ENCODE assay signal across 12 cellular contexts in genomic region chr12:117032593-117033381, GRCh38.
DNase-seq lines count a peak whose midpoint lies in the region; ATAC-seq and TF ChIP-seq lines count a peak whose summit lies in the region.
"Had no signal": no experiment of that assay in that cellular context is flagged by ENCODE, and none has a peak within 500 bp of the region (broad histone marks: within the 10 kb centered on the region; RNA-seq: fewer than 3 reads in every experiment).

No MANE protein-coding gene starts in this region.

- H3K36me3 ChIP-seq in endocrine pancreas (ENCODE audit: control insufficient read depth, insufficient read depth, low read length) (no peaks in the 10 kb centered on the region), muscle layer of colon (ENCODE audit: insufficient read depth, low read length) (peaks cover 15% of the 10 kb centered on the region)

- H3K4me3 ChIP-seq in endocrine pancreas (ENCODE audit: control insufficient read depth, insufficient read depth, low read length) (no peak overlapping the region), muscle layer of colon (ENCODE audit: low read depth in 1 of 2, low read length in 2 of 2) (peak overlapping the region in 1 of 2 donors; percentile 35)
- H3K4me3 ChIP-seq: upper lobe of left lung had no signal

- no peaks in the 10 kb centered on the region for H3K27me3 Mint-ChIP-seq in Calu3 (ENCODE audit: unreplicated experiment)

- H3K4me1 ChIP-seq in endocrine pancreas (ENCODE audit: control insufficient read depth, insufficient read depth, low read length), result no peaks in the 10 kb centered on the region
- H3K4me1 ChIP-seq in muscle layer of colon (ENCODE audit: insufficient read depth, low read length), result peaks cover 21% of the 10 kb centered on the region

- DNase-seq in Calu3 (no peak), NCI-H2107 (lab: John Stamatoyannopoulos, UW) (peak; percentile 65), NCI-H446 (lab: John Stamatoyannopoulos, UW) (no peak)
- DNase-seq in activated CD4-positive, alpha-beta T cell treated with anti-CD3 and anti-CD28 coated beads, Interleukin-2, amount 50 U/mL, for 4 hours, result no peak
- DNase-seq: CD4-positive, alpha-beta T cell; hippocampal formation had no signal

- TF ChIP-seq CTCF in Calu3 (IDR thresholded peaks at IDR 0.05; ENCODE audit: unreplicated experiment), result no peak

- peak overlapping the region; percentile 25 for H3K9ac ChIP-seq in endocrine pancreas (ENCODE audit: control insufficient read depth, insufficient read depth, low read length)
- H3K9ac ChIP-seq in muscle layer of colon (ENCODE audit: low read length), result peak overlapping the region; percentile 15

- no peak for ATAC-seq in HG02588 (IDR thresholded peaks at IDR 0.05; ENCODE audit: unreplicated experiment)
- ATAC-seq in GM19035 (IDR thresholded peaks at IDR 0.05; ENCODE audit: unreplicated experiment), result no peak

- no TSS peak for BruUV-seq in Calu3 (replicated peaks; lab: Mats Ljungman, UMichigan)

- peaks cover 99% of the 10 kb centered on the region for H3K36me3 Mint-ChIP-seq in Calu3 (ENCODE audit: insufficient read depth, unreplicated experiment)

- no peak overlapping the region for H3K4me3 Mint-ChIP-seq in Calu3 (ENCODE audit: low read depth, unreplicated experiment)
- H3K4me3 Mint-ChIP-seq: activated naive CD4-positive, alpha-beta T cell treated with anti-CD3 and anti-CD28 coated beads, Interleukin-2, amount 10 ng/mL, durations not matched to agents 7 days and 5 days; CD4-positive, alpha-beta T cell had no signal

- H3K27me3 ChIP-seq in endocrine pancreas (ENCODE audit: control insufficient read depth, insufficient read depth, low read length) (no peaks in the 10 kb centered on the region), muscle layer of colon (ENCODE audit: control insufficient read depth in 1 of 2, insufficient read depth in 2 of 2, low read length in 2 of 2) (peaks cover 12 to 38% of the 10 kb centered on the region in 2 donors)
- H3K27me3 ChIP-seq: upper lobe of left lung had no signal

- H3K27ac Mint-ChIP-seq in Calu3 (ENCODE audit: unreplicated experiment), result peak overlapping the region; percentile 48
- H3K27ac Mint-ChIP-seq: CD4-positive, alpha-beta T cell had no signal

- no peaks in the 10 kb centered on the region for H3K9me3 Mint-ChIP-seq in Calu3 (ENCODE audit: low read depth, unreplicated experiment)
- H3K9me3 Mint-ChIP-seq: activated naive CD4-positive, alpha-beta T cell treated with anti-CD3 and anti-CD28 coated beads, Interleukin-2, amount 10 ng/mL, durations not matched to agents 7 days and 5 days; CD4-positive, alpha-beta T cell had no signal

- CTCF ChIA-PET in Calu3 (lab: Charles Lee), result no interaction called here

- peaks cover 7% of the 10 kb centered on the region for H3K4me1 Mint-ChIP-seq in Calu3 (ENCODE audit: low read depth, unreplicated experiment)
- H3K4me1 Mint-ChIP-seq: activated naive CD4-positive, alpha-beta T cell treated with anti-CD3 and anti-CD28 coated beads, Interleukin-2, amount 10 ng/mL, durations not matched to agents 7 days and 5 days had no signal

- no peaks in the 10 kb centered on the region for H3K9me3 ChIP-seq in endocrine pancreas (ENCODE audit: control insufficient read depth, low read length)
- H3K9me3 ChIP-seq in muscle layer of colon (ENCODE audit: low read length), result no peaks in the 10 kb centered on the region
- H3K9me3 ChIP-seq: upper lobe of left lung had no signal

- intact Hi-C loops in Calu3 (cut with micrococcal nuclease; ENCODE audit: unreplicated experiment), result no loop called here

- H3K27ac ChIP-seq in muscle layer of colon (ENCODE audit: low read depth, low read length), result no peak overlapping the region
- H3K27ac ChIP-seq: upper lobe of left lung had no signal
